Comparison of ENCODE assay signal across 27 cellular contexts in the genomic region with DNA sequence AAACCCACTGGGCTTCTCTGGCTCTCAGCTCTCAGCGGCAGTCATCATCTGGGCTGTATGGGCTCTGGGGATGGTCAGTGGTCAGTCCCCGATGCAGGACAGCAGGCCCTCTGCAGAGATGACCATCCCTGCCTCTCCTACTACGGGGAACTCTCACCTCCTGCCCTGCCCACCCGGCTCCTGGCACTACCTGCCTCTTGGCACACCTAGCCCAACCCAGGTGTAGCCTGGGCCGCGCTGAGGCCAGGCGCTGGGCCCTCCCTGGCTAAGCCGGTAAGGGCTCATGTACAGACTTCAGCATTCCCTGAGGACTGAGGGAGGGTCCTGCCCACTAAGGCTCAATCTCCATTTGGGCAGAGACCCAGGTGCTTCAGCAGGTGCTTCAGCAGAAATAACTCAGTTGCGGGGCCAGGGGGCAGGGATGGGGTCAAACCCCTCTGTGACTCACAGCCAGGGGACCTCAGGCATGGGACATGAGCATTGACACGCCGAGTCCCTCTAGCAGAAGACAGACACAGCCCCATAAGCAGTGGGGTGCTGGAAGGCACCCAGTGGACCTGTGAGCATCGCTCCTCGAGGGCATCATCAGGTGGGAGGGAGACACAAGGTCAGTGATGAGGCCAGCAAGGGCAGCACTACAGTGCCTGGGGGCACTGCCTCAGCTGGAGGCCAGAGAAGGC.
DNase-seq lines count a peak whose midpoint lies in the region; ATAC-seq and TF ChIP-seq lines count a peak whose summit lies in the region.
"Had no signal": no experiment of that assay in that cellular context is flagged by ENCODE, and none has a peak within 500 bp of the region (broad histone marks: within the 10 kb centered on the region; RNA-seq: fewer than 3 reads in every experiment).

No MANE protein-coding gene starts in this region.

- no peak overlapping the region for H3K4me2 ChIP-seq in neuronal stem cell (ENCODE audit: insufficient read depth, low read length, poor library complexity, severe bottlenecking)
- no peak overlapping the region for H3K4me2 ChIP-seq in hepatocyte
- H3K4me2 ChIP-seq: A549 had no signal

- H3K27me3 ChIP-seq in heart right ventricle (no peaks in the 10 kb centered on the region), neuronal stem cell (ENCODE audit: control insufficient read depth in 3 of 3, insufficient read depth in 3 of 3, low read depth in 1 of 3, low read length in 3 of 3) (no peaks in the 10 kb centered on the region), hepatocyte (no peaks in the 10 kb centered on the region)
- H3K27me3 ChIP-seq: MG63 had no signal

- ATAC-seq in left ventricle myocardium superior: no peak
- ATAC-seq in heart right ventricle: no peak
- no peak for ATAC-seq in activated T-helper 17 cell treated with anti-CD3 and anti-CD28 coated beads, Interleukin-2, amount 50 U/mL, for 72 hours (replicated peaks)
- ATAC-seq in HG03571 (IDR thresholded peaks at IDR 0.05; ENCODE audit: unreplicated experiment): no peak
- ATAC-seq: A549; CD8-positive, alpha-beta T cell had no signal

- H3K9me2 ChIP-seq in hepatocyte (replicated peaks; ENCODE audit: insufficient read depth): no peaks in the 10 kb centered on the region

- peak overlapping the region; percentile 63 for H2AK5ac ChIP-seq in neuronal stem cell (ENCODE audit: low read depth, low read length)

- peak overlapping the region; percentile 93 for H3K23ac ChIP-seq in neuronal stem cell (ENCODE audit: low read depth, low read length, poor library complexity)

- H2BK15ac ChIP-seq in neuronal stem cell (ENCODE audit: low read length): peak overlapping the region; percentile 27

- no peak overlapping the region for H2BK120ac ChIP-seq in neuronal stem cell (ENCODE audit: low read depth, low read length)

- H3K27ac ChIP-seq in heart right ventricle (peak overlapping the region in 3 of 10 donors; percentile 4 to 44 (median 29)), neuronal stem cell (replicated peaks; ENCODE audit: low read length) (no peak overlapping the region), hepatocyte (no peak overlapping the region)
- H3K27ac ChIP-seq: A549 had no signal

- H2AFZ ChIP-seq in neuronal stem cell (ENCODE audit: low read length): no peak overlapping the region
- H2AFZ ChIP-seq in hepatocyte: no peak overlapping the region

- H3K4ac ChIP-seq in neuronal stem cell (ENCODE audit: low read length): peak overlapping the region; percentile 66

- H4K91ac ChIP-seq in neuronal stem cell (ENCODE audit: low read depth, low read length, poor library complexity): peak overlapping the region; percentile 75

- H3K27ac Mint-ChIP-seq in activated T-helper 17 cell treated with anti-CD3 and anti-CD28 coated beads, Interleukin-2, amount 50 U/mL, for 72 hours: peak overlapping the region; percentile 30
- H3K27ac Mint-ChIP-seq: CD8-positive, alpha-beta T cell had no signal

- peaks cover 4% of the 10 kb centered on the region for H3K4me1 Mint-ChIP-seq in activated T-helper 17 cell treated with anti-CD3 and anti-CD28 coated beads, Interleukin-2, amount 50 U/mL, for 72 hours

- peak overlapping the region; percentile 89 for H3K14ac ChIP-seq in neuronal stem cell (ENCODE audit: low read length)

- H3K4me3 Mint-ChIP-seq in activated T-helper 17 cell treated with anti-CD3 and anti-CD28 coated beads, Interleukin-2, amount 50 U/mL, for 72 hours: no peak overlapping the region
- H3K4me3 Mint-ChIP-seq: CD8-positive, alpha-beta T cell had no signal

- 95 to 98% methylated on average over 13 of the region's 13 CpGs for WGBS in heart right ventricle, 2 donors
- WGBS in neuronal stem cell (ENCODE audit: extremely low coverage in 2 of 2, insufficient read length in 2 of 2, insufficient replicate concordance in 1 of 2), 2 donors: no CpG with 5 or more reads among the region's 13 CpGs
- WGBS in hepatocyte (ENCODE audit: low lambda C conversion rate, missing lambda C conversion rate): 94% methylated on average over 13 of the region's 13 CpGs

- no peak for TF ChIP-seq CTCF in heart right ventricle (IDR thresholded peaks at IDR 0.05)
- TF ChIP-seq CTCF in hepatocyte (IDR thresholded peaks at IDR 0.05; ENCODE audit: poor library complexity): no peak

- H2BK5ac ChIP-seq in neuronal stem cell (ENCODE audit: low read length): peak overlapping the region; percentile 90

- H3K36me3 ChIP-seq in heart right ventricle (peaks cover 0 to 56% (median 15%) of the 10 kb centered on the region in 9 donors), neuronal stem cell (replicated peaks in 1 of 2; ENCODE audit: control insufficient read depth in 2 of 2, insufficient read depth in 2 of 2, low read length in 2 of 2) (peaks cover 0 to 4% of the 10 kb centered on the region in 2 donors), hepatocyte (replicated peaks; ENCODE audit: insufficient read depth, low read depth) (no peaks in the 10 kb centered on the region)
- H3K36me3 ChIP-seq: MG63 had no signal

- H3K9ac ChIP-seq in neuronal stem cell (ENCODE audit: low read depth, low read length, poor library complexity): no peak overlapping the region

- peak overlapping the region; percentile 6 for H2BK12ac ChIP-seq in neuronal stem cell (ENCODE audit: low read length)

- no peaks in the 10 kb centered on the region for H3K27me3 Mint-ChIP-seq in activated T-helper 17 cell treated with anti-CD3 and anti-CD28 coated beads, Interleukin-2, amount 50 U/mL, for 72 hours

- H4K20me1 ChIP-seq in hepatocyte (ENCODE audit: insufficient read depth, poor library complexity, severe bottlenecking): no peaks in the 10 kb centered on the region

- H3K9me3 Mint-ChIP-seq in activated T-helper 17 cell treated with anti-CD3 and anti-CD28 coated beads, Interleukin-2, amount 50 U/mL, for 72 hours: no peaks in the 10 kb centered on the region
- H3K9me3 Mint-ChIP-seq: CD8-positive, alpha-beta T cell had no signal

- DNase-seq in left ventricle myocardium superior (peak; percentile 20), heart right ventricle (no peak), neuronal stem cell (ENCODE audit: low spot score) (no peak), hepatocyte (ENCODE audit: low spot score) (no peak), cerebellar cortex (ENCODE audit: low spot score) (no peak)
- DNase-seq: AML-193; C1 segment of cervical spinal cord; Caco-2; CD8-positive, alpha-beta T cell; DMS 273 treated with DMSO at 0.1 percent for 48 hours; DMS79; EL; GDM1; GOT3; HCEC 1CT; KG1; MG63; NCI-H1105 treated with DMSO at 0.1 percent for 48 hours; NCI-H146; NCI-H1930; NCI-H2107; NCI-H524; NCI-H774 had no signal

- H3K36me3 Mint-ChIP-seq in activated T-helper 17 cell treated with anti-CD3 and anti-CD28 coated beads, Interleukin-2, amount 50 U/mL, for 72 hours (ENCODE audit: low read depth): peaks cover 34% of the 10 kb centered on the region

- peaks cover 2% of the 10 kb centered on the region for H3K79me1 ChIP-seq in neuronal stem cell (ENCODE audit: low read depth, low read length)

- H4K8ac ChIP-seq in neuronal stem cell (ENCODE audit: low read depth, low read length): no peak overlapping the region

- H3K18ac ChIP-seq in neuronal stem cell (ENCODE audit: low read length): peak overlapping the region; percentile 75

- H3K9me3 ChIP-seq in heart right ventricle (peaks cover 0 to 5% (median 0%) of the 10 kb centered on the region in 11 donors), neuronal stem cell (replicated peaks in 1 of 2; ENCODE audit: control insufficient read depth in 2 of 2, insufficient read depth in 1 of 2, low read depth in 1 of 2, low read length in 2 of 2) (peaks cover 0 to 2% of the 10 kb centered on the region in 2 donors), hepatocyte (ENCODE audit: low read depth) (no peaks in the 10 kb centered on the region)
- H3K9me3 ChIP-seq: A549, Caco-2, MG63 had no signal

- H3K4me3 ChIP-seq in heart right ventricle (no peak overlapping the region), neuronal stem cell (ENCODE audit: low read length in 2 of 2) (peak overlapping the region in 1 of 2 donors; percentile 36), hepatocyte (no peak overlapping the region)
- H3K4me3 ChIP-seq: A549, GM12878, MG63 had no signal

- intact Hi-C loops in left ventricle myocardium superior (cut with micrococcal nuclease) (no loop called here), heart right ventricle (cut with DNase I) (loop anchor here in 1 of 10 donors (10.0 kb wide), 1 partner anchor 525 kb away; no protein-coding TSS in a partner anchor)

- H3K4me1 ChIP-seq in heart right ventricle (peaks cover 0 to 13% (median 0%) of the 10 kb centered on the region in 9 donors), neuronal stem cell (ENCODE audit: control insufficient read depth in 2 of 2, insufficient read depth in 1 of 2, low read depth in 1 of 2, low read length in 2 of 2) (peaks cover 0 to 2% of the 10 kb centered on the region in 2 donors), hepatocyte (ENCODE audit: insufficient read depth) (no peaks in the 10 kb centered on the region)
- H3K4me1 ChIP-seq: A549, Caco-2 had no signal

- no peaks in the 10 kb centered on the region for H3K79me2 ChIP-seq in hepatocyte
